In genomic region chr12:25194722-25195055, GRCh38 we compare ENCODE assay signal across 9 cellular contexts. TPM values are rescaled to one million over a fixed set of nuclear protein-coding genes. Genes with fewer than 3 reads are reported as not detected.
A peak's percentile ranks its signal among the peaks of the same experiment; 100 is the strongest.
DNase-seq lines count a peak whose midpoint lies in the region; ATAC-seq and TF ChIP-seq lines count a peak whose summit lies in the region.
"Had no signal": no experiment of that assay in that cellular context is flagged by ENCODE, and none has a peak within 500 bp of the region (broad histone marks: within the 10 kb centered on the region; RNA-seq: fewer than 3 reads in every experiment).

No MANE protein-coding gene starts in this region.

- no peak overlapping the region for H3K18ac ChIP-seq in trophoblast cell (ENCODE audit: low read length)

- no peak overlapping the region for H2AK5ac ChIP-seq in trophoblast cell (ENCODE audit: low read length)

- no peak overlapping the region for H3K4ac ChIP-seq in trophoblast cell (ENCODE audit: low read depth, low read length)

- H2BK12ac ChIP-seq in trophoblast cell (ENCODE audit: low read length) = no peak overlapping the region

- H3K27me3 ChIP-seq in GM06990 (replicated peaks; ENCODE audit: control insufficient read depth, insufficient read depth, low read length) = no peaks in the 10 kb centered on the region
- no peaks in the 10 kb centered on the region for H3K27me3 ChIP-seq in esophagus (ENCODE audit: control insufficient read depth in 1 of 2, insufficient read depth in 2 of 2, low read length in 2 of 2)
- H3K27me3 ChIP-seq in trophoblast cell (ENCODE audit: insufficient read depth, low read length) = no peaks in the 10 kb centered on the region

- H4K12ac ChIP-seq in trophoblast cell (ENCODE audit: low read depth, low read length) = no peak overlapping the region

- H4K20me1 ChIP-seq in OCI-LY7 (ENCODE audit: insufficient read depth, low read length) = no peaks in the 10 kb centered on the region

- H3K4me3 ChIP-seq in GM06990 (replicated peaks; ENCODE audit: low read depth, low read length) = peak overlapping the region; percentile 86
- H3K4me3 ChIP-seq in OCI-LY7 (ENCODE audit: low read depth, low read length, poor library complexity, severe bottlenecking) = peak overlapping the region; percentile 77
- peak overlapping the region; percentile 80 to 87 for H3K4me3 ChIP-seq in esophagus (ENCODE audit: low read depth in 1 of 2, low read length in 2 of 2)
- H3K4me3 ChIP-seq in trophoblast cell (ENCODE audit: low read depth, low read length) = peak overlapping the region; percentile 72

- WGBS in esophagus, 2 donors = 4 to 6% methylated on average over 11 of the region's 11 CpGs
- WGBS in trophoblast cell (ENCODE audit: extremely low coverage, insufficient coverage, insufficient read length) = no CpG with 5 or more reads among the region's 11 CpGs

- no peak overlapping the region for H3K23ac ChIP-seq in trophoblast cell (ENCODE audit: low read length)

- no peaks in the 10 kb centered on the region for H3K79me2 ChIP-seq in OCI-LY7 (ENCODE audit: insufficient read depth, low read depth, low read length)
- H3K79me2 ChIP-seq in trophoblast cell (ENCODE audit: control insufficient read depth, insufficient read depth, low read length, poor library complexity) = peaks cover 2% of the 10 kb centered on the region

- H3K27ac ChIP-seq in OCI-LY7 (ENCODE audit: low read depth, low read length, poor library complexity, severe bottlenecking) (no peak overlapping the region), esophagus (ENCODE audit: low read depth in 2 of 2, low read length in 1 of 2) (peak overlapping the region; percentile 41 to 93), trophoblast cell (ENCODE audit: low read depth, low read length) (no peak overlapping the region)

- BruUV-seq in OCI-LY7 (replicated peaks; lab: Mats Ljungman, UMichigan) = no TSS peak

- no peak overlapping the region for H3K14ac ChIP-seq in trophoblast cell (ENCODE audit: low read length)

- no peak for DNase-seq in GM06990 (ENCODE audit: extremely low read depth, insufficient read length)
- DNase-seq in OCI-LY7 (ENCODE audit: low spot score) = no peak
- DNase-seq in trophoblast cell = no peak
- DNase-seq in pons (ENCODE audit: low spot score) = no peak
- DNase-seq in C1 segment of cervical spinal cord (lab: John Stamatoyannopoulos, UW) = no peak
- DNase-seq in effector CD8-positive, alpha-beta T cell (lab: John Stamatoyannopoulos, UW) = no peak

- peak overlapping the region; percentile 57 for H3K9ac ChIP-seq in trophoblast cell (ENCODE audit: low read length)

- TF ChIP-seq CTCF in GM06990 (IDR thresholded peaks at IDR 0.05; ENCODE audit: insufficient read depth, low read length, poor library complexity, severe bottlenecking) = no peak
- no peak for TF ChIP-seq CTCF in OCI-LY7 (conservative IDR thresholded peaks at IDR 0.05; ENCODE audit: low read length)

- no peak overlapping the region for H2BK5ac ChIP-seq in trophoblast cell (ENCODE audit: low read depth, low read length, poor library complexity)

- CTCF ChIA-PET in OCI-LY7 (lab: Charles Lee; ENCODE audit: unreplicated experiment) = interaction anchor here (0.7 kb wide), 1 partner anchor 46 kb away, joined by 3 read pairs; no protein-coding TSS in a partner anchor

- no peak overlapping the region for H2BK120ac ChIP-seq in trophoblast cell (ENCODE audit: insufficient read depth, low read length, poor library complexity)

- peaks cover 4% of the 10 kb centered on the region for H3K79me1 ChIP-seq in trophoblast cell (ENCODE audit: low read length)

- no peak for ATAC-seq in GM18861 (IDR thresholded peaks at IDR 0.05; ENCODE audit: unreplicated experiment)

- no peaks in the 10 kb centered on the region for H3K9me2 ChIP-seq in OCI-LY7 (ENCODE audit: insufficient read depth, low read length)

- peak overlapping the region; percentile 81; the same call in 1 of the 2 replicates for H2AFZ ChIP-seq in OCI-LY7 (ENCODE audit: low read length)
- H2AFZ ChIP-seq in trophoblast cell (ENCODE audit: insufficient read depth, low read length, poor library complexity) = peak overlapping the region; percentile 26

- H3K36me3 ChIP-seq in GM06990 (ENCODE audit: control insufficient read depth, insufficient read depth, low read length) (no peaks in the 10 kb centered on the region; the same call in 1 of the 2 replicates), OCI-LY7 (ENCODE audit: insufficient read depth, low read length) (no peaks in the 10 kb centered on the region), esophagus (ENCODE audit: control insufficient read depth in 2 of 2, insufficient read depth in 2 of 2, low read length in 1 of 2) (no peaks in the 10 kb centered on the region), trophoblast cell (ENCODE audit: control insufficient read depth in 1 of 2, insufficient read depth in 2 of 2, low read length in 2 of 2) (no peaks in the 10 kb centered on the region)

- H3K9me3 ChIP-seq in OCI-LY7 (ENCODE audit: low read length) (no peaks in the 10 kb centered on the region), esophagus (ENCODE audit: control insufficient read depth in 2 of 2, insufficient read depth in 1 of 2, low read depth in 1 of 2, low read length in 1 of 2) (no peaks in the 10 kb centered on the region), trophoblast cell (ENCODE audit: insufficient read depth, low read depth, low read length) (no peaks in the 10 kb centered on the region)

- H3K4me2 ChIP-seq in OCI-LY7 (ENCODE audit: low read length) = peak overlapping the region; percentile 81
- peak overlapping the region; percentile 95 for H3K4me2 ChIP-seq in trophoblast cell (ENCODE audit: low read length)

- H4K91ac ChIP-seq in trophoblast cell (ENCODE audit: low read depth, low read length) = no peak overlapping the region

- intact Hi-C loops in OCI-LY7 (cut with micrococcal nuclease; ENCODE audit: unreplicated experiment) = no loop called here

- POLR2A ChIA-PET in OCI-LY7 (lab: Charles Lee) = interaction anchor here (0.8 to 2.2 kb wide), 7 partner anchors 10 to 58 kb away, joined by 3 to 5 read pairs (median 3); no protein-coding TSS in a partner anchor

- no peak overlapping the region for H4K8ac ChIP-seq in trophoblast cell (ENCODE audit: low read depth, low read length)

- peaks cover 15% of the 10 kb centered on the region for H3K4me1 ChIP-seq in OCI-LY7 (ENCODE audit: insufficient read depth, low read length, poor library complexity, severe bottlenecking)
- H3K4me1 ChIP-seq in esophagus (ENCODE audit: control insufficient read depth in 2 of 2, insufficient read depth in 2 of 2, low read length in 1 of 2) = no peaks in the 10 kb centered on the region
- peaks cover 2 to 3% of the 10 kb centered on the region in 2 experiments for H3K4me1 ChIP-seq in trophoblast cell (ENCODE audit: control insufficient read depth in 1 of 2, insufficient read depth in 2 of 2, low read length in 2 of 2)

RNA-seq across cellular contexts. Expression of gene DNAI7, which starts 0.3 kb away (rescaled TPM):
- not detected in 2 replicates for total RNA-seq in OCI-LY7 (2014; rRNA removed; shearing (Covaris generic))
- total RNA-seq in OCI-LY7 (2022) = not detected in 2 replicates
- polyA plus RNA-seq in esophagus = under 1 TPM; 0.07 to 0.18 TPM
- polyA plus RNA-seq in trophoblast cell (2013) = 0.27 and 0.33 TPM in 2 replicates
- total RNA-seq: glomerular endothelial cell had no signal

RNA-seq across cellular contexts. Expression of gene ETFRF1, which starts 0.3 kb away (rescaled TPM):
- 2.8 and 8.5 TPM in 2 replicates for total RNA-seq in OCI-LY7 (2014; rRNA removed; shearing (Covaris generic))
- 11.4 and 13.0 TPM in 2 replicates for total RNA-seq in OCI-LY7 (2022)
- polyA plus RNA-seq in esophagus = 10 to 100 TPM; 11.5 to 15.7 TPM
- 10.8 and 12.0 TPM in 2 replicates for polyA plus RNA-seq in trophoblast cell (2013)

RNA-seq across cellular contexts. Expression of gene KRAS, which starts 56.0 kb away (rescaled TPM):
- 8.6 and 14.7 TPM in 2 replicates for total RNA-seq in OCI-LY7 (2014; rRNA removed; shearing (Covaris generic))
- 33.2 and 39.1 TPM in 2 replicates for total RNA-seq in OCI-LY7 (2022)
- 10 to 100 TPM in 1 of 2 donors, 1 to 10 TPM in 1; 9.6 to 12.1 TPM for polyA plus RNA-seq in esophagus
- polyA plus RNA-seq in trophoblast cell (2013) = 41.8 and 42.2 TPM in 2 replicates

Comparison
In these comparisons a context has a peak if more than half of its experiments do, and no peak if none do; other contexts are left out.
1. H3K27ac ChIP-seq: peak in esophagus (2 of 2); none in OCI-LY7 (single experiment) and trophoblast cell (single experiment).
2. Peak in every context shown above with its lines, with median percentiles within 50 percentile points of each other: H3K4me3 ChIP-seq.